In genomic region chr11:2202071-2202899, GRCh38 we compare ENCODE assay signal across 15 cellular contexts. TPM values are rescaled to one million over a fixed set of nuclear protein-coding genes. Genes with fewer than 3 reads are reported as not detected.
DNase-seq lines count a peak whose midpoint lies in the region; ATAC-seq and TF ChIP-seq lines count a peak whose summit lies in the region.
"Had no signal": no experiment of that assay in that cellular context is flagged by ENCODE, and none has a peak within 500 bp of the region (broad histone marks: within the 10 kb centered on the region; RNA-seq: fewer than 3 reads in every experiment).

No MANE protein-coding gene starts in this region.

- in situ Hi-C loops in HAP-1 (cut with MboI; ENCODE audit: low sequenced_read_pairs) = no loop called here

- H3K4me1 ChIP-seq in foreskin keratinocyte (peaks cover 6% of the 10 kb centered on the region), prostate gland (replicated peaks) (peaks cover 10% of the 10 kb centered on the region), HAP-1 (no peaks in the 10 kb centered on the region)
- H3K4me1 ChIP-seq: psoas muscle had no signal

- TF ChIP-seq CTCF in foreskin keratinocyte (conservative IDR thresholded peaks at IDR 0.05) = no peak
- no peak for TF ChIP-seq CTCF in prostate gland (IDR thresholded peaks at IDR 0.05)

- ATAC-seq in foreskin keratinocyte = peak; percentile 76
- ATAC-seq: psoas muscle had no signal

- H3K36me3 ChIP-seq in prostate gland = no peaks in the 10 kb centered on the region
- H3K36me3 ChIP-seq in HAP-1 (replicated peaks) = no peaks in the 10 kb centered on the region
- H3K36me3 ChIP-seq in MG63 = no peaks in the 10 kb centered on the region

- intact Hi-C loops in prostate gland (cut with DNase I) = no loop called here

- peak; percentile 92 for DNase-seq in ELF-1 (ENCODE audit: low read depth, low spot score)
- peak; percentile 62 for DNase-seq in NCI-H510A (lab: John Stamatoyannopoulos, UW)
- peak; percentile 69 to 82 for DNase-seq in foreskin keratinocyte
- peak; percentile 84 for DNase-seq in prostate gland (ENCODE audit: low spot score)
- no peak for DNase-seq in HAP-1 (ENCODE audit: low spot score in 2 of 2)
- DNase-seq in MG63 = no peak
- no peak for DNase-seq in NCI-H1694 (lab: John Stamatoyannopoulos, UW)
- DNase-seq: amygdala; effector CD8-positive, alpha-beta T cell; NCI-H2227 treated with DMSO at 0.1 percent for 48 hours; RPMI8226 had no signal

- TF ChIP-seq POLR2A in prostate gland (IDR thresholded peaks at IDR 0.05) = no peak

- H3K4me3 ChIP-seq in prostate gland = no peak overlapping the region
- H3K4me3 ChIP-seq in HAP-1 = no peak overlapping the region
- no peak overlapping the region for H3K4me3 ChIP-seq in MG63
- H3K4me3 ChIP-seq: psoas muscle had no signal

- peaks cover 2% of the 10 kb centered on the region for H3K27me3 ChIP-seq in foreskin keratinocyte
- no peaks in the 10 kb centered on the region for H3K27me3 ChIP-seq in prostate gland (replicated peaks; ENCODE audit: insufficient read depth)
- H3K27me3 ChIP-seq in HAP-1 (ENCODE audit: low read depth) = no peaks in the 10 kb centered on the region
- H3K27me3 ChIP-seq in MG63 = no peaks in the 10 kb centered on the region

- H3K27ac ChIP-seq in foreskin keratinocyte = no peak overlapping the region
- H3K27ac ChIP-seq in prostate gland = no peak overlapping the region
- H3K27ac ChIP-seq: psoas muscle had no signal

- H3K9me3 ChIP-seq in prostate gland = no peaks in the 10 kb centered on the region
- H3K9me3 ChIP-seq in HAP-1 = no peaks in the 10 kb centered on the region
- no peaks in the 10 kb centered on the region for H3K9me3 ChIP-seq in MG63
- H3K9me3 ChIP-seq: psoas muscle had no signal

- WGBS in prostate gland = 49% methylated on average over 27 of the region's 29 CpGs

RNA-seq across cellular contexts. Expression of gene TH, which starts 30.7 kb away (rescaled TPM):
- total RNA-seq in foreskin keratinocyte = 2.0 and 2.9 TPM in 2 replicates
- polyA plus RNA-seq in foreskin keratinocyte = 3.6 and 3.7 TPM in 2 replicates
- total RNA-seq in prostate gland = 1 to 10 TPM in 1 of 2 donors, not detected in 1; 2.4 TPM
- not detected in 2 replicates for total RNA-seq in MG63 (2014; rRNA removed; shearing (Covaris generic); ENCODE audit: low replicate concordance)
- total RNA-seq: subcutaneous adipose tissue had no signal
- polyA plus RNA-seq: IgD-negative memory B cell had no signal

RNA-seq across cellular contexts. Expression of gene INS, which starts 41.3 kb away (rescaled TPM):
- total RNA-seq in foreskin keratinocyte (not detected in 2 replicates), prostate gland (not detected)
- polyA plus RNA-seq in foreskin keratinocyte = not detected in 2 replicates
- not detected in 2 replicates for total RNA-seq in MG63 (2014; rRNA removed; shearing (Covaris generic); ENCODE audit: low replicate concordance)
- total RNA-seq: glomerular endothelial cell, psoas muscle, subcutaneous adipose tissue had no signal
- polyA plus RNA-seq: IgD-negative memory B cell had no signal

Comparison
In these comparisons a context has a peak if more than half of its experiments do, and no peak if none do; other contexts are left out.
1. DNase-seq: peak in ELF-1 (single experiment), NCI-H510A (single experiment), foreskin keratinocyte (2 of 2) and prostate gland (single experiment); none in HAP-1 (0 of 2), MG63 (single experiment) and NCI-H1694 (single experiment).